In the genomic region with DNA sequence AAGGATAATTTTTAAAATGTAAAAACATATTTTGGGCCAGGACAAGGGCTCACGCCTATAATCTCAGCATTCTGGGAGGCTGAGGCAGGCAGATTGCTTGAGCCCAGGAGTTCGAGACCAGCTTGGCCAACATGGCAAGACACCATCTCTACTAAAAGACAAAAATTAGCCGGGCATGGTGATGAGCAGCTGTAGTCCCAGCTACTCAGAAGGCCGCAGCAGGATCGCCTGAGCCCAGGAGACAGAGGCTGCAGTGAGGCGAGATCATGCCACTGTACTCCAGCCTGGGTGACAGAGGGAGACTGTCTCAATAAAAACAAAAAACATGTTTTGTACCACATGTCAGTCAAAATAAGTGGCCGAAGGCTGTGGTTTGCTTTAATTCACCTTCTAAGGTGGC, we compare ENCODE assay signal across 22 cellular contexts.
DNase-seq lines count a peak whose midpoint lies in the region; ATAC-seq and TF ChIP-seq lines count a peak whose summit lies in the region.
"Had no signal": no experiment of that assay in that cellular context is flagged by ENCODE, and none has a peak within 500 bp of the region (broad histone marks: within the 10 kb centered on the region; RNA-seq: fewer than 3 reads in every experiment).

No MANE protein-coding gene starts in this region.

- H3K18ac ChIP-seq in mesenchymal stem cell (ENCODE audit: low read depth in 1 of 2, low read length in 2 of 2) = no peak overlapping the region

- H2AFZ ChIP-seq in mesenchymal stem cell (ENCODE audit: low read depth, low read length) = no peak overlapping the region

- intact Hi-C loops in Right ventricle myocardium inferior (cut with DNase I) = no loop called here
- intact Hi-C loops in cardiac septum (cut with DNase I) = no loop called here
- intact Hi-C loops in testis (cut with DNase I; ENCODE audit: low total_unique reads) = no loop called here

- no peak overlapping the region for H3K23ac ChIP-seq in mesenchymal stem cell (ENCODE audit: low read length in 2 of 2)

- no peak overlapping the region for H3K14ac ChIP-seq in mesenchymal stem cell (ENCODE audit: low read length in 2 of 2)

- H3K36me3 ChIP-seq in adipocyte (ENCODE audit: control insufficient read depth, insufficient read depth, low read length, severe bottlenecking) (no peaks in the 10 kb centered on the region), mesenchymal stem cell (ENCODE audit: control insufficient read depth in 1 of 2, insufficient read depth in 2 of 2, low read depth in 1 of 2, low read length in 2 of 2) (peaks cover 0 to 3% of the 10 kb centered on the region in 2 experiments), testis (ENCODE audit: low read depth, missing control alignments) (no peaks in the 10 kb centered on the region)
- H3K36me3 ChIP-seq: left lung, SJCRH30 had no signal

- no peak overlapping the region for H2BK12ac ChIP-seq in mesenchymal stem cell (ENCODE audit: low read length in 2 of 2)

- TF ChIP-seq CTCF in testis (IDR thresholded peaks at IDR 0.05) = no peak

- H3K79me1 ChIP-seq in mesenchymal stem cell (replicated peaks; ENCODE audit: low read length, poor library complexity, severe bottlenecking) = peaks cover 50% of the 10 kb centered on the region

- no peak overlapping the region for H3K27ac ChIP-seq in mesenchymal stem cell (ENCODE audit: low read length, poor library complexity, severe bottlenecking)
- H3K27ac ChIP-seq in testis = no peak overlapping the region
- H3K27ac ChIP-seq: SJCRH30 had no signal

- no peak overlapping the region for H3K4ac ChIP-seq in mesenchymal stem cell (ENCODE audit: low read depth in 1 of 2, low read length in 2 of 2)

- H3K4me3 ChIP-seq in adipocyte (ENCODE audit: low read length) (no peak overlapping the region), mesenchymal stem cell (ENCODE audit: insufficient read depth in 1 of 2, low read depth in 1 of 2, low read length in 2 of 2) (no peak overlapping the region), testis (no peak overlapping the region)
- H3K4me3 ChIP-seq: GM12878, left lung, mucosa of descending colon, SJCRH30 had no signal

- H4K91ac ChIP-seq in mesenchymal stem cell (ENCODE audit: low read length) = no peak overlapping the region

- H3K4me1 ChIP-seq in adipocyte (ENCODE audit: control insufficient read depth, insufficient read depth, low read length) (peaks cover 58% of the 10 kb centered on the region), mesenchymal stem cell (ENCODE audit: control insufficient read depth, insufficient read depth, low read depth, low read length) (peaks cover 40% of the 10 kb centered on the region), testis (peaks cover 30% of the 10 kb centered on the region)
- H3K4me1 ChIP-seq: SJCRH30 had no signal

- peak overlapping the region; percentile 29 for H2BK120ac ChIP-seq in mesenchymal stem cell (ENCODE audit: low read depth, low read length)

- no peak overlapping the region for H2BK15ac ChIP-seq in mesenchymal stem cell (ENCODE audit: low read depth, poor library complexity, severe bottlenecking)

- H3K9me3 ChIP-seq in adipocyte (ENCODE audit: control insufficient read depth, low read length) (no peaks in the 10 kb centered on the region), mesenchymal stem cell (ENCODE audit: control insufficient read depth, low read length) (no peaks in the 10 kb centered on the region), testis (no peaks in the 10 kb centered on the region)
- H3K9me3 ChIP-seq: left lung, mucosa of descending colon, SJCRH30 had no signal

- DNase-seq in Right ventricle myocardium inferior (ENCODE audit: missing footprints) (peak; percentile 9), cardiac septum (ENCODE audit: low spot score) (no peak), adipocyte (ENCODE audit: low read depth) (no peak), mesenchymal stem cell (no peak), testis (peak; percentile 9), RKO (ENCODE audit: low spot score) (no peak)
- DNase-seq in stimulated activated naive CD4-positive, alpha-beta T cell treated with Interleukin-2 at 50 U/mL for 16 hours (lab: John Stamatoyannopoulos, UW) = no peak
- DNase-seq: activated naive CD8-positive, alpha-beta T cell treated with anti-CD3 and anti-CD28 coated beads for 36 hours; DMS53; effector memory CD4-positive, alpha-beta T cell; left lung; MV-4-11; NCI-H1930; NCI-H226; NCI-H82; SJCRH30; T-helper 1 cell had no signal

- WGBS in mesenchymal stem cell = 98% methylated on average over 7 of the region's 7 CpGs
- 94 to 96% methylated on average over 7 of the region's 7 CpGs for WGBS in testis, 2 donors

- H3K9ac ChIP-seq in adipocyte (ENCODE audit: low read length) (peak overlapping the region; percentile 52), mesenchymal stem cell (ENCODE audit: low read length) (peak overlapping the region; percentile 54)

- TF ChIP-seq POLR2A in testis (IDR thresholded peaks at IDR 0.05) = no peak

- H3K27me3 ChIP-seq in adipocyte (replicated peaks; ENCODE audit: control insufficient read depth, insufficient read depth, low read length) = no peaks in the 10 kb centered on the region
- no peaks in the 10 kb centered on the region for H3K27me3 ChIP-seq in mesenchymal stem cell (ENCODE audit: control insufficient read depth in 1 of 2, insufficient read depth in 1 of 2, low read length in 2 of 2)
- H3K27me3 ChIP-seq in testis = no peaks in the 10 kb centered on the region
- H3K27me3 ChIP-seq: left lung, SJCRH30 had no signal

- ATAC-seq in Right ventricle myocardium inferior (no peak), GM19328 (IDR thresholded peaks at IDR 0.05; ENCODE audit: unreplicated experiment) (no peak)
- ATAC-seq: activated CD8-positive, alpha-beta T cell treated with anti-CD3 and anti-CD28 coated beads for 36 hours; CD8-positive, alpha-beta T cell; GM12878; left lung; mucosa of descending colon had no signal

- no peak overlapping the region for H4K8ac ChIP-seq in mesenchymal stem cell (ENCODE audit: low read length)

- H3K4me2 ChIP-seq in mesenchymal stem cell (ENCODE audit: low read length, poor library complexity, severe bottlenecking) = no peak overlapping the region

- H2AK5ac ChIP-seq in mesenchymal stem cell (ENCODE audit: low read length, severe bottlenecking) = no peak overlapping the region

- H2BK5ac ChIP-seq in mesenchymal stem cell (ENCODE audit: low read depth, low read length, poor library complexity, severe bottlenecking) = no peak overlapping the region

Comparison
In these comparisons a context has a peak if more than half of its experiments do, and no peak if none do; other contexts are left out.
1. DNase-seq: peak in Right ventricle myocardium inferior (single experiment) and testis (single experiment); none in cardiac septum (single experiment), adipocyte (single experiment), mesenchymal stem cell (single experiment), RKO (single experiment) and stimulated activated naive CD4-positive, alpha-beta T cell treated with Interleukin-2 at 50 U/mL for 16 hours (single experiment).